26 cellular contexts compared by ENCODE assay signal in genomic region chr6:12162203-12162602, GRCh38.
"Had no signal": no experiment of that assay in that cellular context is flagged by ENCODE, and none has a peak within 500 bp of the region (broad histone marks: within the 10 kb centered on the region; RNA-seq: fewer than 3 reads in every experiment).

No MANE protein-coding gene starts in this region.

- H3K4me1 ChIP-seq: esophagus squamous epithelium, left ventricle myocardium inferior, pancreas, prostate gland had no signal

- H3K27me3 ChIP-seq: esophagus squamous epithelium, heart right ventricle, pancreas, sigmoid colon, tibial nerve had no signal

- ATAC-seq: activated CD8-positive, alpha-beta T cell treated with anti-CD3 and anti-CD28 coated beads for 36 hours; activated T-cell treated with anti-CD3 and anti-CD28 coated beads, Interleukin-2, amount 50 U/mL, for 4 hours; heart right ventricle; naive thymus-derived CD4-positive, alpha-beta T cell; pancreas; T-cell had no signal

- DNase-seq: activated B cell treated with CpG ODN at 0.5 μM for 24 hours; activated CD4-positive, alpha-beta T cell treated with anti-CD3 and anti-CD28 coated beads, Interleukin-2, amount 50 U/mL, for 1 hour; activated CD8-positive, alpha-beta T cell treated with anti-CD3 and anti-CD28 coated beads for 36 hours; activated effector memory CD4-positive, alpha-beta T cell treated with Interleukin-2 at 50 U/mL for 16 hours; activated naive CD4-positive, alpha-beta T cell treated with Interleukin-2 at 50 U/mL for 16 hours; activated T-cell treated with anti-CD3 and anti-CD28 coated beads, Interleukin-2, amount 50 U/mL, for 4 hours; anterior cingulate cortex; esophagus squamous epithelium; foreskin melanocyte; heart right ventricle; left ventricle myocardium inferior; midbrain; naive thymus-derived CD4-positive, alpha-beta T cell; nucleus accumbens; pancreas; sigmoid colon; small intestine; stimulated activated CD4-positive, alpha-beta T cell treated with anti-CD3 and anti-CD28 coated beads, Interleukin-2, amount 100 ng/mL, for 24 hours; stimulated activated naive CD4-positive, alpha-beta T cell; T-cell had no signal

- H3K4me3 ChIP-seq: esophagus squamous epithelium, heart right ventricle, left ventricle myocardium inferior, pancreas, prostate gland, sigmoid colon, tibial nerve had no signal

- H3K9me3 ChIP-seq: esophagus squamous epithelium, heart right ventricle, left ventricle myocardium inferior, pancreas, prostate gland, sigmoid colon, tibial nerve had no signal

- H3K4me3 Mint-ChIP-seq: activated B cell treated with CpG ODN at 0.5 μM for 24 hours; activated CD8-positive, alpha-beta T cell treated with anti-CD3 and anti-CD28 coated beads for 36 hours; activated T-cell treated with anti-CD3 and anti-CD28 coated beads, Interleukin-2, amount 50 U/mL, for 4 hours; central memory CD8-positive, alpha-beta T cell; dendritic cell treated with granulocyte-macrophage colony-stimulating factor and Interleukin-4, amounts not matched to agents 40 ng/mL and 50 ng/mL, for 4 days; neural crest cell had no signal

- H3K27ac ChIP-seq: esophagus squamous epithelium, heart right ventricle, left ventricle myocardium inferior, pancreas, prostate gland, sigmoid colon, tibial nerve had no signal

- H3K27me3 Mint-ChIP-seq: activated B cell treated with CpG ODN at 0.5 μM for 24 hours; activated CD8-positive, alpha-beta T cell treated with anti-CD3 and anti-CD28 coated beads for 36 hours; central memory CD8-positive, alpha-beta T cell; dendritic cell treated with granulocyte-macrophage colony-stimulating factor and Interleukin-4, amounts not matched to agents 40 ng/mL and 50 ng/mL, for 4 days; naive thymus-derived CD4-positive, alpha-beta T cell; T-cell had no signal

- H3K9me3 Mint-ChIP-seq: activated B cell treated with CpG ODN at 0.5 μM for 24 hours; activated CD8-positive, alpha-beta T cell treated with anti-CD3 and anti-CD28 coated beads for 36 hours; activated T-cell treated with anti-CD3 and anti-CD28 coated beads, Interleukin-2, amount 50 U/mL, for 4 hours; central memory CD8-positive, alpha-beta T cell; dendritic cell treated with granulocyte-macrophage colony-stimulating factor and Interleukin-4, amounts not matched to agents 40 ng/mL and 50 ng/mL, for 4 days; naive thymus-derived CD4-positive, alpha-beta T cell; neural crest cell; T-cell; T-helper 2 cell treated with Interferon-gamma antibody and Interleukin-4, amounts not matched to agents 5 μg/mL and 100 μg/mL, for 36 hours had no signal

- H3K27ac Mint-ChIP-seq: activated B cell treated with CpG ODN at 0.5 μM for 24 hours; activated CD8-positive, alpha-beta T cell treated with anti-CD3 and anti-CD28 coated beads for 36 hours; dendritic cell treated with granulocyte-macrophage colony-stimulating factor and Interleukin-4, amounts not matched to agents 40 ng/mL and 50 ng/mL, for 4 days; T-helper 2 cell treated with Interferon-gamma antibody and Interleukin-4, amounts not matched to agents 5 μg/mL and 100 μg/mL, for 36 hours had no signal
